In the genomic region with DNA sequence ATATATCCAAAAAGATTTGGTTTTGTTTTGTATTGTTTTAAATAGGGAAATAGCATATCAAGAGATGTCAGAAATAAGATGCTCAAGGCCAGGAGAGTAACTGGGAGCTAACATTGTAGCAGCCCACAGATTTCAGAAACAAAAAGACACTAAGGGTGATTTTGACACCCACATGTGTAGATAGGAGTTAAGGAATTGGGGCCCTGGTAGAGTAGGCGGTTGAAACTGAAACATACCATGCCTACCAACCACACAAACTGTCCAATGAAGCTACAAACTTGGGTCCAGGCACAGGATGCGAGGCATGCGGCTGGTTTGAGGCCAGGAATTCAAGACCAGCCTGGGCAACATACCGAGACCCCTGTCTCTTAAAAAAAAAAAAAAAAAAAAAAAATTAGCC, we compare ENCODE assay signal across 1 cellular context.
TF ChIP-seq lines count a peak whose summit lies in the region.

No MANE protein-coding gene starts in this region.

TF ChIP-seq in HCT116, 20 proteins besides CTCF, POLR2A, EP300 and RAD21 (continued from another document):
- TF ChIP-seq, protein P1, sequence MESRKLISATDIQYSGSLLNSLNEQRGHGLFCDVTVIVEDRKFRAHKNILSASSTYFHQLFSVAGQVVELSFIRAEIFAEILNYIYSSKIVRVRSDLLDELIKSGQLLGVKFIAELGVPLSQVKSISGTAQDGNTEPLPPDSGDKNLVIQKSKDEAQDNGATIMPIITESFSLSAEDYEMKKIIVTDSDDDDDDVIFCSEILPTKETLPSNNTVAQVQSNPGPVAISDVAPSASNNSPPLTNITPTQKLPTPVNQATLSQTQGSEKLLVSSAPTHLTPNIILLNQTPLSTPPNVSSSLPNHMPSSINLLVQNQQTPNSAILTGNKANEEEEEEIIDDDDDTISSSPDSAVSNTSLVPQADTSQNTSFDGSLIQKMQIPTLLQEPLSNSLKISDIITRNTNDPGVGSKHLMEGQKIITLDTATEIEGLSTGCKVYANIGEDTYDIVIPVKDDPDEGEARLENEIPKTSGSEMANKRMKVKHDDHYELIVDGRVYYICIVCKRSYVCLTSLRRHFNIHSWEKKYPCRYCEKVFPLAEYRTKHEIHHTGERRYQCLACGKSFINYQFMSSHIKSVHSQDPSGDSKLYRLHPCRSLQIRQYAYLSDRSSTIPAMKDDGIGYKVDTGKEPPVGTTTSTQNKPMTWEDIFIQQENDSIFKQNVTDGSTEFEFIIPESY (IDR thresholded peaks at IDR 0.05; ENCODE audit: extremely low read depth, insufficient replicate concordance, low read length) = no peak
- TF ChIP-seq EZH2 (IDR thresholded peaks at IDR 0.05) = no peak
